In the genomic region with DNA sequence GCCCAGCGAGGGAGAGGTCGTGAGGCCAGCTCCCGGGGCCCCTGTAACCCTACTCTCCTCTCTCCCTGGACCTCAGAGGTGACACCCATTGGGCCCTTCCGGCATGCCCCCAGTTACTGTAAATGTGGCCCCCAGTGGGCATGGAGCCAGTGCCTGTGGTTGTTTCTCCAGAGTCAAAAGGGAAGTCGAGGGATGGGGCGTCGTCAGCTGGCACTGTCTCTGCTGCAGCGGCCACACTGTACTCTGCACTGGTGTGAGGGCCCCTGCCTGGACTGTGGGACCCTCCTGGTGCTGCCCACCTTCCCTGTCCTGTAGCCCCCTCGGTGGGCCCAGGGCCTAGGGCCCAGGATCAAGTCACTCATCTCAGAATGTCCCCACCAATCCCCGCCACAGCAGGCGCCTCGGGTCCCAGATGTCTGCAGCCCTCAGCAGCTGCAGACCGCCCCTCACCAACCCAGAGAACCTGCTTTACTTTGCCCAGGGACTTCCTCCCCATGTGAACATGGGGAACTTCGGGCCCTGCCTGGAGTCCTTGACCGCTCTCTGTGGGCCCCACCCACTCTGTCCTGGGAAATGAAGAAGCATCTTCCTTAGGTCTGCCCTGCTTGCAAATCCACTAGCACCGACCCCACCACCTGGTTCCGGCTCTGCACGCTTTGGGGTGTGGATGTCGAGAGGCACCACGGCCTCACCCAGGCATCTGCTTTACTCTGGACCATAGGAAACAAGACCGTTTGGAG, we compare ENCODE assay signal across 8 cellular contexts. TPM values are rescaled to one million over a fixed set of nuclear protein-coding genes. Genes with fewer than 3 reads are reported as not detected.
DNase-seq lines count a peak whose midpoint lies in the region; ATAC-seq and TF ChIP-seq lines count a peak whose summit lies in the region.

No MANE protein-coding gene starts in this region.

- no peaks in the 10 kb centered on the region for H3K27me3 ChIP-seq in CD4-positive, alpha-beta T cell (ENCODE audit: control insufficient read depth, insufficient read depth, low read length)
- H3K27me3 ChIP-seq in OCI-LY3 (ENCODE audit: low read depth, low read length) (no peaks in the 10 kb centered on the region), neutrophil (no peaks in the 10 kb centered on the region), foreskin keratinocyte (peaks cover 8% of the 10 kb centered on the region)
- H3K27me3 ChIP-seq in effector memory CD4-positive, alpha-beta T cell (replicated peaks; ENCODE audit: control insufficient read depth, insufficient read depth, low read length, poor library complexity, severe bottlenecking), result no peaks in the 10 kb centered on the region

- no peak for DNase-seq in CD4-positive, alpha-beta T cell
- no peak for DNase-seq in effector memory CD4-positive, alpha-beta T cell
- DNase-seq in T-helper 9 cell (no peak), foreskin keratinocyte (no peak), midbrain (lab: John Stamatoyannopoulos, UW) (no peak)

- H4K20me1 ChIP-seq in OCI-LY3 (ENCODE audit: insufficient read depth, low read length), result no peaks in the 10 kb centered on the region

- peak; percentile 10 for ATAC-seq in CD4-positive, alpha-beta T cell (ENCODE audit: poor library complexity)
- ATAC-seq in foreskin keratinocyte (no peak), HG03439 (IDR thresholded peaks at IDR 0.05; ENCODE audit: unreplicated experiment) (no peak)

- POLR2A ChIA-PET in CD4-positive, alpha-beta T cell (lab: Charles Lee), result interaction anchor here (0.9 to 1.4 kb wide), 3 partner anchors 17 to 35 kb away, joined by 3 to 4 read pairs (median 3); no protein-coding TSS in a partner anchor

- peak overlapping the region; percentile 8 for H3K27ac ChIP-seq in CD4-positive, alpha-beta T cell (ENCODE audit: low read depth, low read length)
- peak overlapping the region; percentile 75 for H3K27ac ChIP-seq in OCI-LY3 (ENCODE audit: low read length)
- no peak overlapping the region for H3K27ac ChIP-seq in effector memory CD4-positive, alpha-beta T cell (ENCODE audit: insufficient read depth, low read length, poor library complexity, severe bottlenecking)
- peak overlapping the region; percentile 100 for H3K27ac ChIP-seq in neutrophil
- H3K27ac ChIP-seq in foreskin keratinocyte, result no peak overlapping the region

- H3K36me3 ChIP-seq in OCI-LY3 (replicated peaks; ENCODE audit: low read depth, low read length), result no peaks in the 10 kb centered on the region
- no peaks in the 10 kb centered on the region for H3K36me3 ChIP-seq in effector memory CD4-positive, alpha-beta T cell (ENCODE audit: control insufficient read depth, insufficient read depth, low read length)
- no peaks in the 10 kb centered on the region for H3K36me3 ChIP-seq in neutrophil

- no peak overlapping the region; the same call in 1 of the 2 replicates for H3K4me3 ChIP-seq in OCI-LY3 (ENCODE audit: low read length)
- H3K4me3 ChIP-seq in effector memory CD4-positive, alpha-beta T cell (ENCODE audit: insufficient read depth, low read depth, low read length, poor library complexity, severe bottlenecking), result peak overlapping the region; percentile 7
- peak overlapping the region; percentile 40 to 46 for H3K4me3 ChIP-seq in neutrophil (ENCODE audit: low read depth in 1 of 2, low read length in 1 of 2)

- peaks cover 44% of the 10 kb centered on the region for H3K4me1 Mint-ChIP-seq in CD4-positive, alpha-beta T cell (ENCODE audit: low read depth)

- H3K4me1 ChIP-seq in OCI-LY3 (ENCODE audit: low read length) (peaks cover 53% of the 10 kb centered on the region), neutrophil (ENCODE audit: control insufficient read depth in 1 of 2, insufficient read depth in 1 of 2, low read depth in 1 of 2, low read length in 1 of 2) (peaks cover 84 to 85% of the 10 kb centered on the region in 2 experiments), foreskin keratinocyte (no peaks in the 10 kb centered on the region)
- peaks cover 40% of the 10 kb centered on the region for H3K4me1 ChIP-seq in effector memory CD4-positive, alpha-beta T cell (ENCODE audit: control insufficient read depth, insufficient read depth, low read length, poor library complexity, severe bottlenecking)

- no peak for TF ChIP-seq CTCF in CD4-positive, alpha-beta T cell (IDR thresholded peaks at IDR 0.05)
- no peak for TF ChIP-seq CTCF in OCI-LY3 (IDR thresholded peaks at IDR 0.05; ENCODE audit: low read depth, low read length)
- no peak for TF ChIP-seq CTCF in neutrophil (IDR thresholded peaks at IDR 0.05)
- TF ChIP-seq CTCF in foreskin keratinocyte (conservative IDR thresholded peaks at IDR 0.05), result no peak

- peak overlapping the region; percentile 49; the same call in 1 of the 2 replicates for H3K9ac ChIP-seq in OCI-LY3 (ENCODE audit: low read length)

- intact Hi-C loops in CD4-positive, alpha-beta T cell (cut with DNase I, micrococcal nuclease), result loop anchor here in 1 of 2 experiments (10.0 kb wide), 1 partner anchor 312 kb away; no protein-coding TSS in a partner anchor

- CTCF ChIA-PET in CD4-positive, alpha-beta T cell (lab: Charles Lee), result interaction anchor here (1.0 to 2.4 kb wide), 2 partner anchors 10 to 18 kb away, joined by 3 to 9 read pairs; no protein-coding TSS in a partner anchor

- H2AFZ ChIP-seq in OCI-LY3 (ENCODE audit: low read depth, low read length), result no peak overlapping the region

- H3K79me2 ChIP-seq in OCI-LY3 (ENCODE audit: low read length), result no peaks in the 10 kb centered on the region

- no peaks in the 10 kb centered on the region for H3K27me3 Mint-ChIP-seq in CD4-positive, alpha-beta T cell

- H3K27ac Mint-ChIP-seq in CD4-positive, alpha-beta T cell, result peak overlapping the region; percentile 54

- no peaks in the 10 kb centered on the region for H3K9me3 ChIP-seq in CD4-positive, alpha-beta T cell (ENCODE audit: control insufficient read depth, low read length)
- no peaks in the 10 kb centered on the region for H3K9me3 ChIP-seq in OCI-LY3 (ENCODE audit: insufficient read depth, low read length)
- no peaks in the 10 kb centered on the region for H3K9me3 ChIP-seq in effector memory CD4-positive, alpha-beta T cell (ENCODE audit: control insufficient read depth, low read length)
- H3K9me3 ChIP-seq in neutrophil, result no peaks in the 10 kb centered on the region

- H3K36me3 Mint-ChIP-seq in CD4-positive, alpha-beta T cell (ENCODE audit: low read depth), result no peaks in the 10 kb centered on the region

- H3K9me3 Mint-ChIP-seq in CD4-positive, alpha-beta T cell, result no peaks in the 10 kb centered on the region

- no peak overlapping the region for H3K4me3 Mint-ChIP-seq in CD4-positive, alpha-beta T cell

- peak overlapping the region; percentile 48 for H3K4me2 ChIP-seq in OCI-LY3 (ENCODE audit: low read length)

RNA-seq across cellular contexts. Expression of a gene that starts 23.7 kb away (rescaled TPM):
- total RNA-seq in CD4-positive, alpha-beta T cell, result 10 to 100 TPM; 61.9 to 62.6 TPM
- total RNA-seq in foreskin keratinocyte, result 0.07 and 0.14 TPM in 2 replicates
- polyA plus RNA-seq in foreskin keratinocyte, result 0.02 and 0.03 TPM in 2 replicates

Comparison
In these comparisons a context has a peak if more than half of its experiments do, and no peak if none do; other contexts are left out.
1. H3K27ac ChIP-seq: peak in CD4-positive, alpha-beta T cell (single experiment), OCI-LY3 (single experiment) and neutrophil (single experiment); none in effector memory CD4-positive, alpha-beta T cell (single experiment) and foreskin keratinocyte (single experiment).
2. RNA of a gene that starts 23.7 kb away (total RNA-seq): 61.9 to 62.6 TPM in CD4-positive, alpha-beta T cell; 0.07 to 0.14 TPM in foreskin keratinocyte; every median in the first group is over 10 times any median in the second.